ENCODE assay signal across 16 cellular contexts in genomic region chr10:131450220-131450765, GRCh38.
DNase-seq lines count a peak whose midpoint lies in the region; ATAC-seq, FAIRE-seq and TF ChIP-seq lines count a peak whose summit lies in the region.
"Had no signal": no experiment of that assay in that cellular context is flagged by ENCODE, and none has a peak within 500 bp of the region (broad histone marks: within the 10 kb centered on the region; RNA-seq: fewer than 3 reads in every experiment).

No MANE protein-coding gene starts in this region.

- FAIRE-seq in HepG2 (lab: Jason Lieb, UNC), result no peak
- FAIRE-seq: GM12892, GM19239 had no signal

- ATAC-seq in HepG2 (no peak), right lobe of liver (no peak), T-cell (replicated peaks in 1 of 4) (no peak)

- H3K27me3 ChIP-seq in HepG2 (ENCODE audit: control insufficient read depth in 1 of 2, insufficient read depth in 2 of 2, low read length in 2 of 2), result peaks cover 0 to 16% of the 10 kb centered on the region in 2 experiments; a peak in 4 of 5 replicates
- H3K27me3 ChIP-seq in right lobe of liver, result no peaks in the 10 kb centered on the region

- no peaks in the 10 kb centered on the region for H4K20me1 ChIP-seq in HepG2 (ENCODE audit: insufficient read depth, low read length)

- intact Hi-C loops in HepG2 (cut with micrococcal nuclease; ENCODE audit: unreplicated experiment) (loop anchor here (10.0 kb wide), 1 partner anchor 425 kb away; no protein-coding TSS in a partner anchor), right lobe of liver (cut with DNase I) (loop anchor here in 1 of 2 donors (10.0 kb wide), 2 partner anchors 335 to 395 kb away; no protein-coding TSS in a partner anchor)

- H3K4me3 Mint-ChIP-seq in nephron (no peak overlapping the region), T-cell (no peak overlapping the region)
- H3K4me3 Mint-ChIP-seq: CD8-positive, alpha-beta memory T cell; H9 had no signal

- no TSS peak for BruUV-seq in HepG2 (replicated peaks; lab: Mats Ljungman, UMichigan)

- H3K4me1 ChIP-seq in HepG2 (ENCODE audit: insufficient read depth, low read length) (no peaks in the 10 kb centered on the region), right lobe of liver (peaks cover 0 to 5% (median 0%) of the 10 kb centered on the region in 4 donors)
- H3K4me1 ChIP-seq: Caco-2 had no signal

- TF ChIP-seq CTCF in HepG2 (CRISPR knock-in tag; IDR thresholded peaks at IDR 0.05) (no peak), right lobe of liver (IDR thresholded peaks at IDR 0.05) (no peak), nephron (IDR thresholded peaks at IDR 0.05; ENCODE audit: unreplicated experiment in 3 of 3) (no peak)

- POLR2A ChIA-PET in HepG2 (lab: Yijun Ruan, JAX), result no interaction called here
- POLR2A ChIA-PET in T-cell (lab: Charles Lee), result interaction anchor here in 1 of 2 donors (0.7 kb wide), 1 partner anchor 59 kb away, joined by 3 read pairs; no protein-coding TSS in a partner anchor

- TF ChIP-seq EP300 in HepG2 (IDR thresholded peaks at IDR 0.05; ENCODE audit: low read depth in 2 of 2, low read length in 2 of 2), result no peak
- no peak for TF ChIP-seq EP300 in HepG2 (CRISPR knock-in tag; IDR thresholded peaks at IDR 0.05; ENCODE audit: borderline replicate concordance)

- H3K27ac Mint-ChIP-seq in nephron (peak overlapping the region in 2 of 3 experiments; percentile 27 to 71), T-cell (no peak overlapping the region)
- H3K27ac Mint-ChIP-seq: H9 had no signal

- TF ChIP-seq RAD21 in HepG2 (CRISPR knock-in tag; IDR thresholded peaks at IDR 0.05), result no peak

- WGBS in HepG2 (ENCODE audit: low lambda C conversion rate), result 26% methylated on average over 5 of the region's 7 CpGs
- WGBS in right lobe of liver (ENCODE audit: insufficient coverage, low coverage, low lambda C conversion rate, missing lambda C conversion rate), result 61% methylated on average over 2 of the region's 7 CpGs

- peaks cover 29% of the 10 kb centered on the region for H3K27me3 Mint-ChIP-seq in nephron (ENCODE audit: low read depth)
- peaks cover 18 to 20% of the 10 kb centered on the region in 2 donors for H3K27me3 Mint-ChIP-seq in T-cell

- H3K36me3 Mint-ChIP-seq in nephron (ENCODE audit: low read depth), result no peaks in the 10 kb centered on the region
- no peaks in the 10 kb centered on the region for H3K36me3 Mint-ChIP-seq in T-cell
- H3K36me3 Mint-ChIP-seq: CD8-positive, alpha-beta memory T cell had no signal

- H3K79me2 ChIP-seq in HepG2 (ENCODE audit: insufficient read depth, low read length), result no peaks in the 10 kb centered on the region

- H3K36me3 ChIP-seq in HepG2 (replicated peaks in 1 of 2; ENCODE audit: control insufficient read depth in 1 of 2, insufficient read depth in 2 of 2, low read length in 2 of 2) (no peaks in the 10 kb centered on the region), right lobe of liver (no peaks in the 10 kb centered on the region)

- H3K27ac ChIP-seq in HepG2 (ENCODE audit: extremely low read length, insufficient read depth, low read length) (no peak overlapping the region), right lobe of liver (no peak overlapping the region)
- H3K27ac ChIP-seq: 22Rv1 had no signal

- no peak overlapping the region for H3K4me3 ChIP-seq in HepG2 (replicated peaks in 1 of 3; ENCODE audit: insufficient read depth in 1 of 3, low read depth in 2 of 3, low read length in 3 of 3)
- no peak overlapping the region for H3K4me3 ChIP-seq in right lobe of liver

- TF ChIP-seq POLR2A in HepG2 (IDR thresholded peaks at IDR 0.05; ENCODE audit: insufficient read depth in 1 of 2, low read depth in 2 of 2, low read length in 2 of 2) (no peak), right lobe of liver (IDR thresholded peaks at IDR 0.05) (no peak)

- H2AFZ ChIP-seq in HepG2 (ENCODE audit: low read length), result no peak overlapping the region

- no peak overlapping the region for H3K9ac ChIP-seq in HepG2 (ENCODE audit: insufficient read depth, low read depth, low read length)

- H3K9me3 Mint-ChIP-seq in nephron, result no peaks in the 10 kb centered on the region
- no peaks in the 10 kb centered on the region for H3K9me3 Mint-ChIP-seq in T-cell
- H3K9me3 Mint-ChIP-seq: H9 had no signal

- H3K4me1 Mint-ChIP-seq in nephron (peaks cover 30% of the 10 kb centered on the region), T-cell (peaks cover 4 to 8% (median 7%) of the 10 kb centered on the region in 3 donors)

- CTCF ChIA-PET in HepG2 (lab: Yijun Ruan, JAX; ENCODE audit: low intra/inter-chr PET ratio, low total read pairs) (no interaction called here), T-cell (lab: Charles Lee) (interaction anchor here in 1 of 2 donors (1.0 kb wide), 1 partner anchor 8 kb away, joined by 3 read pairs; no protein-coding TSS in a partner anchor)

- in situ Hi-C loops in HepG2 (cut with HindIII; ENCODE audit: extremely low pct_ligation_motif_present, low pct_unique_long_range_greater_than_20kb), result loop anchor here (10.0 kb wide), 1 partner anchor 335 kb away; no protein-coding TSS in a partner anchor

- H3K9me3 ChIP-seq in HepG2 (ENCODE audit: low read length) (no peaks in the 10 kb centered on the region), right lobe of liver (no peaks in the 10 kb centered on the region)
- H3K9me3 ChIP-seq: Caco-2 had no signal

- no peak overlapping the region for H3K4me2 ChIP-seq in HepG2 (ENCODE audit: low read depth, low read length)

- DNase-seq in HepG2 (ENCODE audit: low spot score), result no peak
- no peak for DNase-seq in right lobe of liver
- peak; percentile 49 for DNase-seq in islet precursor cell
- no peak for DNase-seq in kidney glomerular epithelial cell (lab: John Stamatoyannopoulos, UW)
- DNase-seq in T-cell, result no peak
- no peak for DNase-seq in activated effector memory CD4-positive, alpha-beta T cell treated with anti-CD3 and anti-CD28 coated beads, Interleukin-2, amount 50 U/mL, for 16 hours
- DNase-seq: Caco-2; CD8-positive, alpha-beta memory T cell; DND-41; GDM1; GOT3; H9 had no signal

TF ChIP-seq in HepG2, 621 proteins besides CTCF, POLR2A, EP300 and RAD21:
- TF ChIP-seq MNT (IDR thresholded peaks at IDR 0.05) (peak; percentile 88), ARNT (IDR thresholded peaks at IDR 0.05) (no peak), ZNF337 (CRISPR knock-in tag; IDR thresholded peaks at IDR 0.05; ENCODE audit: borderline replicate concordance, low read depth) (no peak)

Comparison
In these comparisons a context has a peak if more than half of its experiments do, and no peak if none do; other contexts are left out.
1. H3K27ac Mint-ChIP-seq: peak in nephron (2 of 3); none in T-cell (0 of 2).